8 cellular contexts compared by ENCODE assay signal in genomic region chr1:207052736-207053545, GRCh38. TPM values are rescaled to one million over a fixed set of nuclear protein-coding genes. Genes with fewer than 3 reads are reported as not detected.
A peak's percentile ranks its signal among the peaks of the same experiment; 100 is the strongest.
DNase-seq lines count a peak whose midpoint lies in the region; ATAC-seq and TF ChIP-seq lines count a peak whose summit lies in the region.

Gene PFKFB2, plus strand, starts transcription at chr1:207053275. Its CDS starts 1,443 bp downstream, at chr1:207054718.

- in situ Hi-C loops in GM23248 (cut with MboI): no loop called here

- peak within 1 kb of the TSS; percentile 93 for H3K9ac ChIP-seq in GM23248

- H3K36me3 ChIP-seq in GM23248 (ENCODE audit: low read depth) (peaks cover 14% of the 10 kb centered on the region), RWPE2 (ENCODE audit: low read depth) (peaks cover 24% of the 10 kb centered on the region)

- WGBS in GM23248 (ENCODE audit: low coverage in 1 of 2, low lambda C conversion rate in 2 of 2, missing lambda C conversion rate in 2 of 2), 2 experiments: 1% methylated on average over 51 of the region's 51 CpGs

- H4K20me1 ChIP-seq in GM23248 (ENCODE audit: insufficient read depth): no peaks in the 10 kb centered on the region; the same call in 1 of the 2 replicates

- H3K27me3 ChIP-seq in GM23248 (replicated peaks; ENCODE audit: insufficient read depth): no peaks in the 10 kb centered on the region
- no peaks in the 10 kb centered on the region for H3K27me3 ChIP-seq in RWPE2 (ENCODE audit: insufficient read depth, poor library complexity, severe bottlenecking)

- H3K4me3 Mint-ChIP-seq in natural killer cell: peak within 1 kb of the TSS; percentile 100
- peak within 1 kb of the TSS; percentile 86 to 94 for H3K4me3 Mint-ChIP-seq in stimulated activated naive B cell treated with anti-CD40 and anti-IgM and Interleukin-4, amounts not matched to agents 10 μg/mL and 1 μg/mL and 100 μg/mL, for 72 hours

- intact Hi-C loops in natural killer cell (cut with micrococcal nuclease): loop anchor here (5.0 kb wide), 1 partner anchor 269 kb away; the partner anchor contains the start of gene CD55

- H3K9me2 ChIP-seq in GM23248 (ENCODE audit: insufficient read depth): no peaks in the 10 kb centered on the region

- ATAC-seq in RWPE2 (ENCODE audit: low read depth) (peak; percentile 87), natural killer cell (peak; percentile 83 to 93 (median 89))
- peak; percentile 87 to 91 for ATAC-seq in stimulated activated naive B cell treated with anti-CD40 and anti-IgM and Interleukin-4, amounts not matched to agents 10 μg/mL and 1 μg/mL and 100 μg/mL, for 72 hours (replicated peaks)

- H3K4me3 ChIP-seq in GM23248 (peak within 1 kb of the TSS; percentile 98), RWPE2 (ENCODE audit: severe bottlenecking) (peak within 1 kb of the TSS; percentile 65), fibroblast of the aortic adventitia (ENCODE audit: low read depth, low read length) (peak within 1 kb of the TSS; percentile 82)

- H3K27me3 Mint-ChIP-seq in natural killer cell (ENCODE audit: low read depth in 2 of 2): no peaks in the 10 kb centered on the region
- H3K27me3 Mint-ChIP-seq in stimulated activated naive B cell treated with anti-CD40 and anti-IgM and Interleukin-4, amounts not matched to agents 10 μg/mL and 1 μg/mL and 100 μg/mL, for 72 hours: no peaks in the 10 kb centered on the region

- peak within 1 kb of the TSS; percentile 94 for H3K27ac ChIP-seq in GM23248
- H3K27ac ChIP-seq in RWPE2 (ENCODE audit: poor library complexity, severe bottlenecking): peak within 1 kb of the TSS; percentile 81

- H3F3A ChIP-seq in GM23248 (ENCODE audit: insufficient read depth): peaks cover 24% of the 10 kb centered on the region

- H3K9me3 ChIP-seq in GM23248 (ENCODE audit: low read depth): no peaks in the 10 kb centered on the region
- no peaks in the 10 kb centered on the region for H3K9me3 ChIP-seq in RWPE2 (ENCODE audit: severe bottlenecking)

- H3K79me2 ChIP-seq in GM23248 (ENCODE audit: insufficient read depth): peaks cover 27% of the 10 kb centered on the region

- peak within 1 kb of the TSS; percentile 86 for H3K4me2 ChIP-seq in GM23248 (ENCODE audit: unreplicated experiment)

- H3K4me1 ChIP-seq in GM23248 (ENCODE audit: insufficient read depth) (peaks cover 20% of the 10 kb centered on the region), RWPE2 (ENCODE audit: insufficient read depth, poor library complexity, severe bottlenecking) (peaks cover 17% of the 10 kb centered on the region)

- peak within 1 kb of the TSS; percentile 96 for H2AFZ ChIP-seq in GM23248

- DNase-seq in Daoy (ENCODE audit: low read depth): peak; percentile 95
- peak; percentile 97 for DNase-seq in GM23248
- peak; percentile 99 for DNase-seq in LoVo (ENCODE audit: low spot score)
- DNase-seq in RWPE2 (ENCODE audit: low spot score): peak; percentile 100
- peak; percentile 91 for DNase-seq in activated gamma-delta T cell treated with Interleukin-2 at 50 U/mL for 16 hours
- peak; percentile 96 for DNase-seq in fibroblast of the aortic adventitia (ENCODE audit: low read depth)
- peak; percentile 91 for DNase-seq in natural killer cell
- peak; percentile 92 for DNase-seq in stimulated activated naive B cell treated with anti-CD40 and anti-IgM and Interleukin-4, amounts not matched to agents 10 μg/mL and 1 μg/mL and 100 μg/mL, for 72 hours

- H3K36me3 Mint-ChIP-seq in natural killer cell: peaks cover 5% of the 10 kb centered on the region
- H3K36me3 Mint-ChIP-seq in stimulated activated naive B cell treated with anti-CD40 and anti-IgM and Interleukin-4, amounts not matched to agents 10 μg/mL and 1 μg/mL and 100 μg/mL, for 72 hours: peaks cover 5% of the 10 kb centered on the region in 2 donors

- H3K4me1 Mint-ChIP-seq in natural killer cell: peaks cover 40 to 43% of the 10 kb centered on the region in 2 donors
- peaks cover 30 to 48% of the 10 kb centered on the region in 2 donors for H3K4me1 Mint-ChIP-seq in stimulated activated naive B cell treated with anti-CD40 and anti-IgM and Interleukin-4, amounts not matched to agents 10 μg/mL and 1 μg/mL and 100 μg/mL, for 72 hours

- H3K27ac Mint-ChIP-seq in natural killer cell: peak within 1 kb of the TSS; percentile 96 to 97
- peak within 1 kb of the TSS; percentile 94 for H3K27ac Mint-ChIP-seq in stimulated activated naive B cell treated with anti-CD40 and anti-IgM and Interleukin-4, amounts not matched to agents 10 μg/mL and 1 μg/mL and 100 μg/mL, for 72 hours

- no peaks in the 10 kb centered on the region for H3K9me3 Mint-ChIP-seq in natural killer cell
- H3K9me3 Mint-ChIP-seq in stimulated activated naive B cell treated with anti-CD40 and anti-IgM and Interleukin-4, amounts not matched to agents 10 μg/mL and 1 μg/mL and 100 μg/mL, for 72 hours: no peaks in the 10 kb centered on the region

- TF ChIP-seq CTCF in RWPE2 (IDR thresholded peaks at IDR 0.05; ENCODE audit: poor library complexity, severe bottlenecking) (peak; percentile 17), fibroblast of the aortic adventitia (IDR thresholded peaks at IDR 0.05; ENCODE audit: insufficient read depth, low read length) (peak; percentile 24), natural killer cell (IDR thresholded peaks at IDR 0.05) (no peak)

RNA-seq across cellular contexts. Expression of gene PFKFB2, which starts in this region (rescaled TPM):
- total RNA-seq in Daoy (2014; rRNA removed; shearing (Covaris generic)): 2.1 and 2.2 TPM in 2 replicates
- total RNA-seq in GM23248 (2014; rRNA removed; shearing (Covaris generic)): 3.7 and 4.2 TPM in 2 replicates
- 1.2 and 1.6 TPM in 2 replicates for polyA plus RNA-seq in GM23248 (2016; fragmentation: Nextera tagmentation; extraction: Ambion mirVana)
- 6.9 and 9.0 TPM in 2 replicates for total RNA-seq in fibroblast of the aortic adventitia (ENCODE audit: low replicate concordance)
- total RNA-seq in natural killer cell: 1 to 10 TPM; 5.3 to 8.5 (median 7.4) TPM

Comparison
In these comparisons a context has a peak if more than half of its experiments do, and no peak if none do; other contexts are left out.
1. Peak in every context shown above with its lines: DNase-seq, ATAC-seq, H3K4me3 ChIP-seq and H3K27ac ChIP-seq.